Comparison of ENCODE assay signal across 8 cellular contexts in genomic region chr6:41066867-41067304, GRCh38. TPM values are rescaled to one million over a fixed set of nuclear protein-coding genes. Genes with fewer than 3 reads are reported as not detected.
DNase-seq lines count a peak whose midpoint lies in the region; ATAC-seq and TF ChIP-seq lines count a peak whose summit lies in the region.
"Had no signal": no experiment of that assay in that cellular context is flagged by ENCODE, and none has a peak within 500 bp of the region (broad histone marks: within the 10 kb centered on the region; RNA-seq: fewer than 3 reads in every experiment).

No MANE protein-coding gene starts in this region.

- no peaks in the 10 kb centered on the region for H3K27me3 ChIP-seq in breast epithelium

- no peaks in the 10 kb centered on the region for H3K9me3 ChIP-seq in breast epithelium

- peaks cover 0 to 8% of the 10 kb centered on the region in 2 donors for H3K4me1 ChIP-seq in breast epithelium

- no peak overlapping the region for H3K4me3 ChIP-seq in breast epithelium

- DNase-seq in NCI-H2081 treated with DMSO at 0.1 percent for 48 hours (lab: John Stamatoyannopoulos, UW) (peak; percentile 38), UCSD-AML1 (lab: John Stamatoyannopoulos, UW; ENCODE audit: unreplicated experiment) (peak; percentile 47), breast epithelium (ENCODE audit: low spot score in 2 of 2) (peak; percentile 55 to 69), kidney glomerular epithelial cell (lab: John Stamatoyannopoulos, UW) (peak; percentile 76)
- DNase-seq in stimulated activated CD4-positive, alpha-beta T cell treated with anti-CD3 and anti-CD28 coated beads, Interleukin-2, amount 100 ng/mL, for 48 hours, result peak; percentile 60

- intact Hi-C loops in breast epithelium (cut with DNase I; ENCODE audit: low total_unique reads), result no loop called here

- TF ChIP-seq POLR2A in breast epithelium (IDR thresholded peaks at IDR 0.05), result no peak

- TF ChIP-seq CTCF in GM12874 (IDR thresholded peaks at IDR 0.05; ENCODE audit: insufficient read depth, low read depth, low read length) (peak; percentile 78), breast epithelium (IDR thresholded peaks at IDR 0.05) (peak; percentile 67 to 86 (median 78))

- H3K27ac ChIP-seq in breast epithelium, result no peak overlapping the region

- ATAC-seq in GM18519 (IDR thresholded peaks at IDR 0.05; ENCODE audit: low FRiP score, unreplicated experiment), result no peak

- no peaks in the 10 kb centered on the region for H3K36me3 ChIP-seq in breast epithelium

RNA-seq across cellular contexts. Expression of gene OARD1, which starts 5.3 kb away (rescaled TPM):
- 10 to 100 TPM; 17.0 to 26.2 (median 22.3) TPM for total RNA-seq in breast epithelium

RNA-seq across cellular contexts. Expression of gene NFYA, which starts 5.9 kb away (rescaled TPM):
- 10 to 100 TPM; 28.6 to 33.4 (median 29.8) TPM for total RNA-seq in breast epithelium

RNA-seq across cellular contexts. Expression of gene APOBEC2, which starts 13.9 kb away (rescaled TPM):
- not detected for total RNA-seq in breast epithelium
- total RNA-seq: mononuclear cell had no signal

RNA-seq across cellular contexts. Expression of gene TSPO2, which starts 24.6 kb away (rescaled TPM):
- total RNA-seq in breast epithelium, result not detected
- total RNA-seq: mononuclear cell had no signal

RNA-seq across cellular contexts. Expression of gene UNC5CL, which starts 27.9 kb away (rescaled TPM):
- 1 to 10 TPM; 1.1 to 2.0 (median 1.8) TPM for total RNA-seq in breast epithelium
